Comparison of ENCODE assay signal across 8 cellular contexts in the genomic region with DNA sequence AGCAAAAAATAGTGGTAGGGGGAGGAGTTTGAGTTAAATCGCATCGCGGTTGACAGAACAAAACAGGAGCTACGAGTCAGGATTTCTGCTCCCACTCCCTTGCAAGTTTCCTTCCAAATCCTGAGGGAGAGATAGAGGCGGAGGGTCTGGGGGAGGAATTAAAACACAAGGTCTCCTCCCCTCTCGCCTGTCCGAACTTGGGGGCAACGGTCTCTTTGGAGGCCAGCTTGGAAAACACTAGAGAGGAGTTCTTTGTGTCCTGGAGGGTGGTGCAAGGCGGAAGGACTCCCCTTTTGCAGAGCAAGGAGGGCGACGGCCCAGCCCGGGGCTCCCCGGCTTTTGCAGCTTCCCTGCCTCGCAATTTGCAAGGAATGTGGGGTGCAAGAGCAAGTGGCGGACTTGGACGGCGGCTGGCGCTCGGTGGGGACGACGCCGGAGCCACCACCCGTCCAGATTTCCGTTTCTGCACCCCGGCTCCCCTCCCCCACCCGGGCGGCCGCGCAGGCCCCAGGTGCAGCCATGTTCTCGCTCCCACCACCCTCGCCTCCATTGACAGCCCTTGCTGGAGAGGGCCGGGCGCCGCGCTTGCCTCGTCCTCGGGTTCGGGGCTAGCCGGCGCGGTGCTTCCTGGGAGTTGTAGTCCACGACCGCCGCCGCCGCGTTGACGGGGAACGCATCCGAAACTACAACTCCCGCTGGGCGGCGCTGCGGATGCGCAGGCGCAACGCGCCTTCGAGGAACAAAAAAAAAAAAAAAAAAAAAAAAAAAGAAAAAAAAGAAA. TPM values are rescaled to one million over a fixed set of nuclear protein-coding genes. Genes with fewer than 3 reads are reported as not detected.
DNase-seq lines count a peak whose midpoint lies in the region; TF ChIP-seq lines count a peak whose summit lies in the region.

No MANE protein-coding gene starts in this region.

- in situ Hi-C loops in SK-MEL-5 (cut with HindIII; ENCODE audit: low pct_unique_long_range_greater_than_20kb, low sequenced_read_pairs), result no loop called here

- CTCF ChIA-PET in activated naive CD4-positive, alpha-beta T cell treated with anti-CD3 and anti-CD28 coated beads, Interleukin-2, amount 10 ng/mL, durations not matched to agents 7 days and 5 days (lab: Charles Lee), result interaction anchor here (0.6 to 0.7 kb wide), 2 partner anchors 14 to 1507 kb away, joined by 3 read pairs; no protein-coding TSS in a partner anchor

- H3K4me3 ChIP-seq in GM06990 (replicated peaks; ENCODE audit: low read depth, low read length) (peak overlapping the region; percentile 83), HFF-Myc (replicated peaks; ENCODE audit: low read depth, low read length) (peak overlapping the region; percentile 73)

- peak overlapping the region; percentile 77 for H3K4me3 Mint-ChIP-seq in activated naive CD4-positive, alpha-beta T cell treated with anti-CD3 and anti-CD28 coated beads, Interleukin-2, amount 10 ng/mL, durations not matched to agents 7 days and 5 days

- H3K27me3 Mint-ChIP-seq in activated naive CD4-positive, alpha-beta T cell treated with anti-CD3 and anti-CD28 coated beads, Interleukin-2, amount 10 ng/mL, durations not matched to agents 7 days and 5 days, result peaks cover 15% of the 10 kb centered on the region

- H3K36me3 Mint-ChIP-seq in activated naive CD4-positive, alpha-beta T cell treated with anti-CD3 and anti-CD28 coated beads, Interleukin-2, amount 10 ng/mL, durations not matched to agents 7 days and 5 days, result peaks cover 9% of the 10 kb centered on the region

- peaks cover 57% of the 10 kb centered on the region for H3K4me1 Mint-ChIP-seq in activated naive CD4-positive, alpha-beta T cell treated with anti-CD3 and anti-CD28 coated beads, Interleukin-2, amount 10 ng/mL, durations not matched to agents 7 days and 5 days

- H3K27ac Mint-ChIP-seq in activated naive CD4-positive, alpha-beta T cell treated with anti-CD3 and anti-CD28 coated beads, Interleukin-2, amount 10 ng/mL, durations not matched to agents 7 days and 5 days, result peak overlapping the region; percentile 87

- no peaks in the 10 kb centered on the region for H3K27me3 ChIP-seq in GM06990 (replicated peaks; ENCODE audit: control insufficient read depth, insufficient read depth, low read length)

- TF ChIP-seq CTCF in GM06990 (IDR thresholded peaks at IDR 0.05; ENCODE audit: insufficient read depth, low read length, poor library complexity, severe bottlenecking) (peak; percentile 4), HFF-Myc (IDR thresholded peaks at IDR 0.05; ENCODE audit: low read depth, low read length, missing control alignments) (peak; percentile 26)

- H3K9me3 Mint-ChIP-seq in activated naive CD4-positive, alpha-beta T cell treated with anti-CD3 and anti-CD28 coated beads, Interleukin-2, amount 10 ng/mL, durations not matched to agents 7 days and 5 days, result no peaks in the 10 kb centered on the region

- DNase-seq in GM06990 (ENCODE audit: extremely low read depth, insufficient read length), result peak; percentile 98
- peak; percentile 84 for DNase-seq in HFF-Myc (ENCODE audit: extremely low read depth, low read depth)
- DNase-seq in NAMALWA (ENCODE audit: low spot score), result peak; percentile 99
- DNase-seq in SK-MEL-5 (ENCODE audit: low read depth, low spot score), result peak; percentile 99
- peak; percentile 99 for DNase-seq in activated naive CD4-positive, alpha-beta T cell treated with anti-CD3 and anti-CD28 coated beads, Interleukin-2, amount 10 ng/mL, durations not matched to agents 7 days and 5 days
- peak; percentile 94 for DNase-seq in germinal center (ENCODE audit: low spot score)
- DNase-seq in nucleus accumbens (lab: John Stamatoyannopoulos, UW), result peak in 55 of 56 donors; percentile 71 to 98 (median 94)
- DNase-seq in superior temporal gyrus (ENCODE audit: extremely low spot score), result peak; percentile 96

- no peaks in the 10 kb centered on the region for H3K36me3 ChIP-seq in GM06990 (ENCODE audit: control insufficient read depth, insufficient read depth, low read length)

RNA-seq across cellular contexts. Expression of gene GTF2I, which starts 0.4 kb away (rescaled TPM):
- total RNA-seq in SK-MEL-5 (2014; rRNA removed; shearing (Covaris generic)), result 140 and 146 TPM in 2 replicates
- polyA plus RNA-seq in SK-MEL-5 (2015; cell fraction: cytosol; rRNA removed), result 238 and 253 TPM in 2 replicates
- 399 and 469 TPM in 2 replicates for polyA plus RNA-seq in SK-MEL-5 (2015; cell fraction: nucleus; rRNA removed)

Comparison
In these comparisons a context has a peak if more than half of its experiments do, and no peak if none do; other contexts are left out.
1. Peak in every context shown above with its lines: DNase-seq and H3K4me3 ChIP-seq.